In genomic region chr17:7046725-7047397, GRCh38 we compare ENCODE assay signal across 9 cellular contexts. TPM values are rescaled to one million over a fixed set of nuclear protein-coding genes. Genes with fewer than 3 reads are reported as not detected.
A peak's percentile ranks its signal among the peaks of the same experiment; 100 is the strongest.
DNase-seq lines count a peak whose midpoint lies in the region; ATAC-seq, FAIRE-seq and TF ChIP-seq lines count a peak whose summit lies in the region.
"Not testable (repeated sequence)": the region's sequence is repeated elsewhere in the genome, so short reads cannot be mapped to it uniquely, and the experiment has no call there.
"Had no signal": no experiment of that assay in that cellular context is flagged by ENCODE, and none has a peak within 500 bp of the region (broad histone marks: within the 10 kb centered on the region; RNA-seq: fewer than 3 reads in every experiment).

No MANE protein-coding gene starts in this region.

- TF ChIP-seq CTCF in GM06990 (IDR thresholded peaks at IDR 0.05; ENCODE audit: insufficient read depth, low read length, poor library complexity, severe bottlenecking); WTC11 (IDR thresholded peaks at IDR 0.05); kidney (IDR thresholded peaks at IDR 0.05; ENCODE audit: borderline replicate concordance, extremely low read depth, insufficient read depth); psoas muscle (IDR thresholded peaks at IDR 0.05); thoracic aorta (IDR thresholded peaks at IDR 0.05): not testable (repeated sequence)

- H3K27me3 Mint-ChIP-seq in WTC11 (ENCODE audit: low read depth), result peaks cover 51% of the 10 kb centered on the region

- H3K4me3 ChIP-seq in GM06990 (replicated peaks; ENCODE audit: low read depth, low read length), result peak overlapping the region; percentile 49
- H3K4me3 ChIP-seq in effector memory CD4-positive, alpha-beta T cell (ENCODE audit: insufficient read depth, low read depth, low read length, poor library complexity, severe bottlenecking), result peak overlapping the region; percentile 46
- H3K4me3 ChIP-seq in kidney (ENCODE audit: low read length in 2 of 2), result peak overlapping the region; percentile 34 to 40
- H3K4me3 ChIP-seq in psoas muscle, result peak overlapping the region; percentile 57
- peak overlapping the region; percentile 40 for H3K4me3 ChIP-seq in thoracic aorta

- not testable (repeated sequence) for H3K36me3 Mint-ChIP-seq in WTC11

- WGBS in psoas muscle, 3 donors, result 26 to 31% (median 29%) methylated on average over 26 of the region's 26 CpGs

- not testable (repeated sequence) for H3K4me1 Mint-ChIP-seq in WTC11

- H3K27ac Mint-ChIP-seq in WTC11, result not testable (repeated sequence)

- CTCF ChIA-PET in WTC11 (lab: Charles Lee), result interaction anchor here (1.0 to 3.9 kb wide), 29 partner anchors 11 to 537 kb away, joined by 3 to 104 read pairs (median 6); partner anchors contain the start of genes ACADVL, ASGR2, BCL6B and DLG4

- H3K36me3 ChIP-seq in GM06990 (ENCODE audit: control insufficient read depth, insufficient read depth, low read length); effector memory CD4-positive, alpha-beta T cell (ENCODE audit: control insufficient read depth, insufficient read depth, low read length); kidney (ENCODE audit: control insufficient read depth in 1 of 2, insufficient read depth in 2 of 2, low read length in 2 of 2); psoas muscle (ENCODE audit: insufficient read depth in 1 of 2, low read depth in 1 of 2); thoracic aorta: not testable (repeated sequence)

- intact Hi-C loops in kidney (cut with DNase I), result not testable (repeated sequence)
- intact Hi-C loops in psoas muscle (cut with DNase I), result loop anchor here in 1 of 2 donors (5.0 kb wide), 1 partner anchor 250 kb away; no protein-coding TSS in a partner anchor

- not testable (repeated sequence) for H3K9ac ChIP-seq in kidney (ENCODE audit: low read length in 2 of 2)

- H3K4me1 ChIP-seq in effector memory CD4-positive, alpha-beta T cell (ENCODE audit: control insufficient read depth, insufficient read depth, low read length, poor library complexity, severe bottlenecking), result peaks cover 35% of the 10 kb centered on the region
- H3K4me1 ChIP-seq in kidney (ENCODE audit: control insufficient read depth in 1 of 2, insufficient read depth in 1 of 2, low read depth in 1 of 2, low read length in 2 of 2) (peaks cover 10 to 20% of the 10 kb centered on the region in 2 donors), psoas muscle (peaks cover 21% of the 10 kb centered on the region), thoracic aorta (ENCODE audit: control insufficient read depth in 1 of 2, low read depth in 2 of 2) (peaks cover 15 to 38% of the 10 kb centered on the region in 2 donors)

- peak overlapping the region; percentile 77 for H3K27ac ChIP-seq in effector memory CD4-positive, alpha-beta T cell (ENCODE audit: insufficient read depth, low read length, poor library complexity, severe bottlenecking)
- H3K27ac ChIP-seq in kidney (ENCODE audit: low read depth in 2 of 2, low read length in 2 of 2); psoas muscle; thoracic aorta: not testable (repeated sequence)

- ATAC-seq in WTC11; thoracic aorta (ENCODE audit: insufficient number of reproducible peaks, low FRiP score, low read depth): not testable (repeated sequence)
- ATAC-seq in psoas muscle, result peak in 2 of 4 donors; percentile 34 to 64

- POLR2A ChIA-PET in WTC11 (lab: Charles Lee), result interaction anchor here (0.7 kb wide), 1 partner anchor 131 kb away, joined by 3 read pairs; no protein-coding TSS in a partner anchor

- not testable (repeated sequence) for H3K27me3 ChIP-seq in GM06990 (replicated peaks; ENCODE audit: control insufficient read depth, insufficient read depth, low read length); effector memory CD4-positive, alpha-beta T cell (replicated peaks; ENCODE audit: control insufficient read depth, insufficient read depth, low read length, poor library complexity, severe bottlenecking)
- H3K27me3 ChIP-seq in psoas muscle (ENCODE audit: insufficient read depth in 3 of 3, low read length in 2 of 3) (peaks cover 0 to 24% (median 10%) of the 10 kb centered on the region in 3 donors), thoracic aorta (replicated peaks; ENCODE audit: insufficient read depth) (peaks cover 15% of the 10 kb centered on the region)

- FAIRE-seq in kidney (lab: Jason Lieb, UNC), result not testable (repeated sequence)

- H3K9me3 ChIP-seq in effector memory CD4-positive, alpha-beta T cell (ENCODE audit: control insufficient read depth, low read length); kidney (ENCODE audit: control insufficient read depth in 1 of 2, low read length in 2 of 2); psoas muscle; thoracic aorta: not testable (repeated sequence)

- H3K9me3 Mint-ChIP-seq in WTC11, result not testable (repeated sequence)

- peak overlapping the region; percentile 80 for H3K4me3 Mint-ChIP-seq in WTC11

- peak; percentile 54 for DNase-seq in GM06990 (ENCODE audit: extremely low read depth, insufficient read length)
- peak; percentile 39 for DNase-seq in NCI-H2227 treated with DMSO at 0.1 percent for 48 hours (lab: John Stamatoyannopoulos, UW)
- not testable (repeated sequence) for DNase-seq in WTC11 (ENCODE audit: low spot score); kidney; psoas muscle; thoracic aorta (ENCODE audit: low spot score)
- peak; percentile 55 for DNase-seq in activated gamma-delta T cell treated with Interleukin-2 at 50 U/mL for 16 hours
- peak; percentile 68 to 80 (median 73) for DNase-seq in effector memory CD4-positive, alpha-beta T cell

TF ChIP-seq in WTC11, 78 proteins besides CTCF, POLR2A, EP300 and RAD21:
- TF ChIP-seq USF2 (CRISPR knock-in tag; IDR thresholded peaks at IDR 0.05) (peak; percentile 88), USF1 (CRISPR knock-in tag; IDR thresholded peaks at IDR 0.05) (peak; percentile 86)

RNA-seq across cellular contexts. Expression of gene SLC16A11, which starts 3.0 kb away (rescaled TPM):
- total RNA-seq in WTC11 (2021) (0.48 to 0.62 TPM (median 0.53 TPM) in 3 replicates), kidney (2.1 TPM), psoas muscle (under 1 TPM in 2 of 4 donors, not detected in 2; 0.36 to 0.42 TPM), thoracic aorta (under 1 TPM in 1 of 2 donors, not detected in 1; 0.27 TPM)
- polyA plus RNA-seq in kidney (ENCODE audit: insufficient read depth, low read depth, low replicate concordance) (7.8 TPM), psoas muscle (1 to 10 TPM in 1 of 3 donors, under 1 TPM in 2; 0.34 to 1.2 (median 0.77) TPM)

RNA-seq across cellular contexts. Expression of gene SLC16A13, which starts 11.0 kb away (rescaled TPM):
- 5.2 to 7.1 TPM (median 6.9 TPM) in 3 replicates for total RNA-seq in WTC11 (2021)
- 6.5 TPM for total RNA-seq in kidney
- 11.6 TPM for polyA plus RNA-seq in kidney (ENCODE audit: insufficient read depth, low read depth, low replicate concordance)
- total RNA-seq in psoas muscle, result 1 to 10 TPM in 1 of 4 donors, under 1 TPM in 3; 0.57 to 1.5 (median 0.72) TPM
- polyA plus RNA-seq in psoas muscle, result under 1 TPM; 0.17 to 0.40 (median 0.40) TPM
- total RNA-seq in thoracic aorta, result under 1 TPM in 1 of 2 donors, not detected in 1; 0.56 TPM

RNA-seq across cellular contexts. Expression of gene BCL6B, which starts 24.0 kb away (rescaled TPM):
- total RNA-seq in WTC11 (2021), result 11.4 to 13.5 TPM (median 12.3 TPM) in 3 replicates
- 33.3 TPM for total RNA-seq in kidney
- polyA plus RNA-seq in kidney (ENCODE audit: insufficient read depth, low read depth, low replicate concordance), result 4.4 TPM
- total RNA-seq in psoas muscle, result 10 to 100 TPM in 2 of 4 donors, 1 to 10 TPM in 2; 6.1 to 11.9 (median 10.1) TPM
- 1 to 10 TPM; 2.0 to 4.4 (median 4.3) TPM for polyA plus RNA-seq in psoas muscle
- 1 to 10 TPM in 1 of 2 donors, under 1 TPM in 1; 0.95 to 5.7 TPM for total RNA-seq in thoracic aorta
- total RNA-seq: osteocyte had no signal

RNA-seq across cellular contexts. Expression of gene CLEC10A, which starts 33.2 kb away (rescaled TPM):
- total RNA-seq in WTC11 (2021), result 0.18 TPM in 1 of 3 replicates, not detected in the others
- 16.1 TPM for total RNA-seq in kidney
- 1.5 TPM for polyA plus RNA-seq in kidney (ENCODE audit: insufficient read depth, low read depth, low replicate concordance)
- total RNA-seq in psoas muscle, result 1 to 10 TPM; 1.9 to 4.9 (median 2.4) TPM
- polyA plus RNA-seq in psoas muscle, result 1 to 10 TPM in 1 of 3 donors, under 1 TPM in 2; 0.69 to 2.4 (median 0.87) TPM
- 1 to 10 TPM; 3.2 to 5.8 TPM for total RNA-seq in thoracic aorta
- total RNA-seq: osteocyte had no signal

RNA-seq across cellular contexts. Expression of gene RNASEK, which starts 34.4 kb away (rescaled TPM):
- 162 to 173 TPM (median 170 TPM) in 3 replicates for total RNA-seq in WTC11 (2021)
- 195 TPM for total RNA-seq in kidney
- polyA plus RNA-seq in kidney (ENCODE audit: insufficient read depth, low read depth, low replicate concordance), result 971 TPM
- total RNA-seq in psoas muscle, result 100 to 1,000 TPM; 113 to 148 (median 139) TPM
- 100 to 1,000 TPM; 233 to 321 (median 236) TPM for polyA plus RNA-seq in psoas muscle
- total RNA-seq in thoracic aorta, result 100 to 1,000 TPM in 1 of 2 donors, 10 to 100 TPM in 1; 99.5 to 164 TPM
